8 cellular contexts compared by ENCODE assay signal in genomic region chr17:37373530-37374159, GRCh38. TPM values are rescaled to one million over a fixed set of nuclear protein-coding genes. Genes with fewer than 3 reads are reported as not detected.
DNase-seq lines count a peak whose midpoint lies in the region; ATAC-seq and TF ChIP-seq lines count a peak whose summit lies in the region.

No MANE protein-coding gene starts in this region.

- H3K4me3 Mint-ChIP-seq in activated CD4-positive, alpha-beta T cell treated with anti-CD3 and anti-CD28 coated beads, Interleukin-2, amount 10 ng/mL, durations not matched to agents 24 days and 14 days = no peak overlapping the region

- H3K27ac ChIP-seq in coronary artery (no peak overlapping the region), lower lobe of right lung (no peak overlapping the region)

- H3K9me3 Mint-ChIP-seq in activated CD4-positive, alpha-beta T cell treated with anti-CD3 and anti-CD28 coated beads, Interleukin-2, amount 10 ng/mL, durations not matched to agents 24 days and 14 days = no peaks in the 10 kb centered on the region

- H3K9me3 ChIP-seq in lower lobe of right lung = no peaks in the 10 kb centered on the region

- no peaks in the 10 kb centered on the region for H3K36me3 ChIP-seq in lower lobe of right lung

- H3K4me1 Mint-ChIP-seq in activated CD4-positive, alpha-beta T cell treated with anti-CD3 and anti-CD28 coated beads, Interleukin-2, amount 10 ng/mL, durations not matched to agents 24 days and 14 days = peaks cover 6% of the 10 kb centered on the region

- ATAC-seq in lower lobe of right lung (peak; percentile 93), GM21576 (IDR thresholded peaks at IDR 0.05; ENCODE audit: unreplicated experiment) (no peak)

- intact Hi-C loops in activated CD4-positive, alpha-beta T cell treated with anti-CD3 and anti-CD28 coated beads, Interleukin-2, amount 10 ng/mL, durations not matched to agents 24 days and 14 days (cut with micrococcal nuclease) = loop anchor here (1.0 kb wide), 1 partner anchor 24 kb away; no protein-coding TSS in a partner anchor
- intact Hi-C loops in lower lobe of right lung (cut with DNase I) = no loop called here

- H3K27me3 ChIP-seq in lower lobe of right lung (ENCODE audit: low read depth) = no peaks in the 10 kb centered on the region

- no peak overlapping the region for H3K4me3 ChIP-seq in coronary artery
- no peak overlapping the region for H3K4me3 ChIP-seq in lower lobe of right lung

- H3K4me1 ChIP-seq in lower lobe of right lung = no peaks in the 10 kb centered on the region

- TF ChIP-seq CTCF in coronary artery (IDR thresholded peaks at IDR 0.05) (peak; percentile 80), lower lobe of right lung (IDR thresholded peaks at IDR 0.05) (peak; percentile 91)

- H3K27ac Mint-ChIP-seq in activated CD4-positive, alpha-beta T cell treated with anti-CD3 and anti-CD28 coated beads, Interleukin-2, amount 10 ng/mL, durations not matched to agents 24 days and 14 days = peak overlapping the region; percentile 13

- DNase-seq in GM03348 (ENCODE audit: low spot score) = peak; percentile 83
- DNase-seq in HPDE6-E6E7 (ENCODE audit: extremely low spot score) = peak; percentile 60
- peak; percentile 88 for DNase-seq in NCI-H774 (lab: John Stamatoyannopoulos, UW)
- peak; percentile 91 for DNase-seq in activated CD4-positive, alpha-beta T cell treated with anti-CD3 and anti-CD28 coated beads, Interleukin-2, amount 10 ng/mL, durations not matched to agents 24 days and 14 days
- DNase-seq in coronary artery (ENCODE audit: low spot score) = no peak
- no peak for DNase-seq in lower lobe of right lung
- DNase-seq in stimulated activated CD8-positive, alpha-beta memory T cell treated with anti-CD3 and anti-CD28 coated beads, Interleukin-12 subunit alpha, Interleukin-12 subunit beta, amount 100 ng/mL, for 1 hour (ENCODE audit: low read depth) = peak; percentile 29

- no peaks in the 10 kb centered on the region for H3K36me3 Mint-ChIP-seq in activated CD4-positive, alpha-beta T cell treated with anti-CD3 and anti-CD28 coated beads, Interleukin-2, amount 10 ng/mL, durations not matched to agents 24 days and 14 days (ENCODE audit: low read depth)

- peaks cover 2% of the 10 kb centered on the region for H3K27me3 Mint-ChIP-seq in activated CD4-positive, alpha-beta T cell treated with anti-CD3 and anti-CD28 coated beads, Interleukin-2, amount 10 ng/mL, durations not matched to agents 24 days and 14 days

RNA-seq across cellular contexts. Expression of gene C17orf78, which starts 2.1 kb away (rescaled TPM):
- total RNA-seq in activated CD4-positive, alpha-beta T cell treated with anti-CD3 and anti-CD28 coated beads, Interleukin-2, amount 10 ng/mL, durations not matched to agents 24 days and 14 days = not detected in 2 replicates
- not detected for total RNA-seq in lower lobe of right lung

RNA-seq across cellular contexts. Expression of gene ACACA, which starts 33.0 kb away (rescaled TPM):
- 120 and 122 TPM in 2 replicates for total RNA-seq in activated CD4-positive, alpha-beta T cell treated with anti-CD3 and anti-CD28 coated beads, Interleukin-2, amount 10 ng/mL, durations not matched to agents 24 days and 14 days
- 132 TPM for total RNA-seq in lower lobe of right lung

RNA-seq across cellular contexts. Expression of gene TADA2A, which starts 33.0 kb away (rescaled TPM):
- total RNA-seq in activated CD4-positive, alpha-beta T cell treated with anti-CD3 and anti-CD28 coated beads, Interleukin-2, amount 10 ng/mL, durations not matched to agents 24 days and 14 days = 43.2 and 46.7 TPM in 2 replicates
- 20.5 TPM for total RNA-seq in lower lobe of right lung

Comparison
In these comparisons a context has a peak if more than half of its experiments do, and no peak if none do; other contexts are left out.
1. DNase-seq: peak in GM03348 (single experiment), HPDE6-E6E7 (single experiment), NCI-H774 (single experiment), activated CD4-positive, alpha-beta T cell treated with anti-CD3 and anti-CD28 coated beads, Interleukin-2, amount 10 ng/mL, durations not matched to agents 24 days and 14 days (single experiment) and stimulated activated CD8-positive, alpha-beta memory T cell treated with anti-CD3 and anti-CD28 coated beads, Interleukin-12 subunit alpha, Interleukin-12 subunit beta, amount 100 ng/mL, for 1 hour (single experiment); none in coronary artery (single experiment) and lower lobe of right lung (single experiment).